Comparison of ENCODE assay signal across 11 cellular contexts in the genomic region with DNA sequence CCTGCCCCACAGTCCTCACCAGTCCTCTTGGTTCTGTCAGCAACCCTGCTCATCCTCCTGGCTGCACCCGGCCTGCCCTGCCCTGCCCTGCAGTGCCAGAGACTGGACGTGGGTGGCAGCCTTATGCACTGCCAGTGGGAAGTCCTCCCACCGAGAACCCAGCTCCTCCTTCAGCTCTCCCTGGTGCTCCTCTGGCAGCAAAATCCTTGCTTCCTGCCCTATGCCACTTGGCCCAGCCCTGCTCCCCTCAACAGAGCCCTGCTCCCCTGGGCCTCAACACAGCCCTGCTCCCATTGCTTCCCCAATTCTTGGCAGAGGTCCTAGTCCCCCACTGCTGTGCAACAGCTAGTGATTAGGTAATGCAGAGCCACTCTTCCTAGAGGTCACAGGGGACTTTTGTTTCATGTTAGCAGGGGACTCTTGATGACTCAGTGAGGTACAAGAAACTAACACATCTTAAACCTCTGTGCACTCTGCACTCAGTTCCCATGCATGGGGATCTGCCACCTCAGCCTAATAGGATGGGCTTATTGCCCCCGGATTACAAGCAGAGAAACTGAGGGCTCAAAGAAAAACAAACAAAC. TPM values are rescaled to one million over a fixed set of nuclear protein-coding genes. Genes with fewer than 3 reads are reported as not detected.
A peak's percentile ranks its signal among the peaks of the same experiment; 100 is the strongest.
DNase-seq lines count a peak whose midpoint lies in the region; ATAC-seq and TF ChIP-seq lines count a peak whose summit lies in the region.
"Had no signal": no experiment of that assay in that cellular context is flagged by ENCODE, and none has a peak within 500 bp of the region (broad histone marks: within the 10 kb centered on the region; RNA-seq: fewer than 3 reads in every experiment).

No MANE protein-coding gene starts in this region.

- H3K4me1 ChIP-seq in RWPE2 (ENCODE audit: insufficient read depth, poor library complexity, severe bottlenecking), result no peaks in the 10 kb centered on the region
- no peaks in the 10 kb centered on the region for H3K4me1 ChIP-seq in uterus

- no peak for DNase-seq in activated T-cell treated with anti-CD3 and anti-CD28 coated beads, Interleukin-2, amount 50 U/mL, for 4 hours
- DNase-seq in activated T-cell treated with anti-CD3 and anti-CD28 coated beads for 4 hours (no peak), RWPE2 (ENCODE audit: low spot score) (no peak), medulla oblongata (ENCODE audit: extremely low spot score) (no peak), uterus (no peak), NCI-H446 (lab: John Stamatoyannopoulos, UW) (no peak)
- DNase-seq in stimulated activated naive CD8-positive, alpha-beta T cell treated with anti-CD3 and anti-CD28 coated beads, Interleukin-15, amount 100 ng/mL, for 72 hours, result peak; percentile 30 to 43
- DNase-seq: H7 had no signal

- H3K4me3 Mint-ChIP-seq in activated T-cell treated with anti-CD3 and anti-CD28 coated beads, Interleukin-2, amount 50 U/mL, for 4 hours, result peak overlapping the region; percentile 9
- H3K4me3 Mint-ChIP-seq in stimulated activated naive CD8-positive, alpha-beta T cell treated with anti-CD3 and anti-CD28 coated beads, Interleukin-15, amount 100 ng/mL, for 72 hours, result peak overlapping the region; percentile 43 to 78

- H3K27me3 ChIP-seq in RWPE2 (ENCODE audit: insufficient read depth, poor library complexity, severe bottlenecking) (no peaks in the 10 kb centered on the region), uterus (no peaks in the 10 kb centered on the region)

- no peak overlapping the region for H3K4me3 ChIP-seq in RWPE2 (ENCODE audit: severe bottlenecking)
- no peak overlapping the region for H3K4me3 ChIP-seq in uterus

- H3K9me3 Mint-ChIP-seq in activated T-cell treated with anti-CD3 and anti-CD28 coated beads, Interleukin-2, amount 50 U/mL, for 4 hours, result no peaks in the 10 kb centered on the region
- H3K9me3 Mint-ChIP-seq in stimulated activated naive CD8-positive, alpha-beta T cell treated with anti-CD3 and anti-CD28 coated beads, Interleukin-15, amount 100 ng/mL, for 72 hours, result no peaks in the 10 kb centered on the region

- no peak for TF ChIP-seq POLR2A in uterus (IDR thresholded peaks at IDR 0.05)

- peaks cover 11% of the 10 kb centered on the region for H3K4me1 Mint-ChIP-seq in activated T-cell treated with anti-CD3 and anti-CD28 coated beads, Interleukin-2, amount 50 U/mL, for 4 hours (ENCODE audit: low read depth)
- H3K4me1 Mint-ChIP-seq in stimulated activated naive CD8-positive, alpha-beta T cell treated with anti-CD3 and anti-CD28 coated beads, Interleukin-15, amount 100 ng/mL, for 72 hours, result peaks cover 29% of the 10 kb centered on the region

- H3K27ac ChIP-seq in RWPE2 (ENCODE audit: poor library complexity, severe bottlenecking) (no peak overlapping the region), uterus (no peak overlapping the region)

- intact Hi-C loops in uterus (cut with DNase I; ENCODE audit: low total_unique reads), result no loop called here

- H3K36me3 ChIP-seq in RWPE2 (ENCODE audit: low read depth) (no peaks in the 10 kb centered on the region), uterus (no peaks in the 10 kb centered on the region)

- no peaks in the 10 kb centered on the region for H3K27me3 Mint-ChIP-seq in activated T-cell treated with anti-CD3 and anti-CD28 coated beads, Interleukin-2, amount 50 U/mL, for 4 hours (ENCODE audit: low read depth)
- H3K27me3 Mint-ChIP-seq in stimulated activated naive CD8-positive, alpha-beta T cell treated with anti-CD3 and anti-CD28 coated beads, Interleukin-15, amount 100 ng/mL, for 72 hours, result no peaks in the 10 kb centered on the region

- ATAC-seq in activated T-cell treated with anti-CD3 and anti-CD28 coated beads, Interleukin-2, amount 50 U/mL, for 4 hours, result peak; percentile 65 to 85
- ATAC-seq in HG02885 (IDR thresholded peaks at IDR 0.05; ENCODE audit: poor library complexity, unreplicated experiment), result peak; percentile 85
- peak; percentile 58; the same call in 2 of the 3 replicates for ATAC-seq in RWPE2 (ENCODE audit: low read depth)
- peak; percentile 99 for ATAC-seq in stimulated activated naive CD8-positive, alpha-beta T cell treated with anti-CD3 and anti-CD28 coated beads, Interleukin-15, amount 100 ng/mL, for 72 hours

- H3K27ac Mint-ChIP-seq in stimulated activated naive CD8-positive, alpha-beta T cell treated with anti-CD3 and anti-CD28 coated beads, Interleukin-15, amount 100 ng/mL, for 72 hours, result peak overlapping the region; percentile 6 to 88

- no peak for TF ChIP-seq CTCF in RWPE2 (IDR thresholded peaks at IDR 0.05; ENCODE audit: poor library complexity, severe bottlenecking)
- TF ChIP-seq CTCF in uterus (IDR thresholded peaks at IDR 0.05), result no peak

- no peaks in the 10 kb centered on the region for H3K9me3 ChIP-seq in RWPE2 (ENCODE audit: severe bottlenecking)
- H3K9me3 ChIP-seq in uterus, result no peaks in the 10 kb centered on the region

- no peaks in the 10 kb centered on the region for H3K36me3 Mint-ChIP-seq in activated T-cell treated with anti-CD3 and anti-CD28 coated beads, Interleukin-2, amount 50 U/mL, for 4 hours (ENCODE audit: insufficient read depth)

RNA-seq across cellular contexts. Expression of a gene that starts 58.0 kb away (rescaled TPM):
- under 1 TPM in 2 of 3 donors, not detected in 1; 0.05 to 0.13 TPM for total RNA-seq in activated T-cell treated with anti-CD3 and anti-CD28 coated beads, Interleukin-2, amount 50 U/mL, for 4 hours
- under 1 TPM in 1 of 4 donors, not detected in 3; 0.62 TPM for total RNA-seq in uterus
- total RNA-seq: endothelial cell of umbilical vein, NCI-H460 had no signal

Comparison
In these comparisons a context has a peak if more than half of its experiments do, and no peak if none do; other contexts are left out.
1. DNase-seq: peak in stimulated activated naive CD8-positive, alpha-beta T cell treated with anti-CD3 and anti-CD28 coated beads, Interleukin-15, amount 100 ng/mL, for 72 hours (2 of 2); none in activated T-cell treated with anti-CD3 and anti-CD28 coated beads, Interleukin-2, amount 50 U/mL, for 4 hours (single experiment), activated T-cell treated with anti-CD3 and anti-CD28 coated beads for 4 hours (single experiment), RWPE2 (single experiment), medulla oblongata (single experiment), uterus (0 of 2) and NCI-H446 (0 of 2).
2. Peak in every context shown above with its lines, with median percentiles within 50 percentile points of each other: ATAC-seq.